Comparison of ENCODE assay signal across 8 cellular contexts in genomic region chr12:55847603-55848329, GRCh38. TPM values are rescaled to one million over a fixed set of nuclear protein-coding genes. Genes with fewer than 3 reads are reported as not detected.
A peak's percentile ranks its signal among the peaks of the same experiment; 100 is the strongest.
DNase-seq lines count a peak whose midpoint lies in the region; ATAC-seq and TF ChIP-seq lines count a peak whose summit lies in the region.

No MANE protein-coding gene starts in this region.

- peaks cover 0 to 60% (median 19%) of the 10 kb centered on the region in 9 donors for H3K4me1 ChIP-seq in heart right ventricle

- no peaks in the 10 kb centered on the region for H3K9me3 Mint-ChIP-seq in activated T-helper 17 cell treated with anti-CD3 and anti-CD28 coated beads, Interleukin-2, amount 50 U/mL, for 72 hours

- no peaks in the 10 kb centered on the region for H3K36me3 ChIP-seq in heart right ventricle

- ATAC-seq in activated T-helper 17 cell treated with anti-CD3 and anti-CD28 coated beads, Interleukin-2, amount 50 U/mL, for 72 hours (replicated peaks) = peak; percentile 86
- peak; percentile 93 to 98 (median 96) for ATAC-seq in heart right ventricle
- ATAC-seq in HG02798 (IDR thresholded peaks at IDR 0.05; ENCODE audit: poor library complexity, unreplicated experiment) = no peak
- ATAC-seq in GM18858 (IDR thresholded peaks at IDR 0.05; ENCODE audit: unreplicated experiment) = no peak

- peaks cover 9% of the 10 kb centered on the region for H3K4me1 Mint-ChIP-seq in activated T-helper 17 cell treated with anti-CD3 and anti-CD28 coated beads, Interleukin-2, amount 50 U/mL, for 72 hours

- WGBS in heart right ventricle, 2 donors = 31 to 34% methylated on average over 6 of the region's 6 CpGs

- POLR2A ChIA-PET in GM10248 (lab: Yijun Ruan, JAX) = interaction anchor here (0.5 kb wide), 1 partner anchor 159 kb away, joined by 6 read pairs; no protein-coding TSS in a partner anchor

- H3K9me3 ChIP-seq in heart right ventricle = no peaks in the 10 kb centered on the region

- no peaks in the 10 kb centered on the region for H3K36me3 Mint-ChIP-seq in activated T-helper 17 cell treated with anti-CD3 and anti-CD28 coated beads, Interleukin-2, amount 50 U/mL, for 72 hours (ENCODE audit: low read depth)

- peaks cover 0 to 5% (median 0%) of the 10 kb centered on the region in 7 donors for H3K27me3 ChIP-seq in heart right ventricle

- H3K4me3 ChIP-seq in heart right ventricle = peak overlapping the region in 7 of 10 donors; percentile 8 to 40 (median 27)

- peak overlapping the region; percentile 73 for H3K4me3 Mint-ChIP-seq in activated T-helper 17 cell treated with anti-CD3 and anti-CD28 coated beads, Interleukin-2, amount 50 U/mL, for 72 hours

- peaks cover 14% of the 10 kb centered on the region for H3K27me3 Mint-ChIP-seq in activated T-helper 17 cell treated with anti-CD3 and anti-CD28 coated beads, Interleukin-2, amount 50 U/mL, for 72 hours

- peak overlapping the region; percentile 81 to 96 (median 89) for H3K27ac ChIP-seq in heart right ventricle

- DNase-seq in M059J (ENCODE audit: low read depth) (peak; percentile 91), heart right ventricle (peak; percentile 84 to 92), putamen (ENCODE audit: low spot score) (peak; percentile 19), NCI-H510A treated with DMSO at 0.1 percent for 48 hours (lab: John Stamatoyannopoulos, UW) (no peak), GM10248 (ENCODE audit: extremely low spot score) (no peak)

- peak overlapping the region; percentile 99 for H3K27ac Mint-ChIP-seq in activated T-helper 17 cell treated with anti-CD3 and anti-CD28 coated beads, Interleukin-2, amount 50 U/mL, for 72 hours

- CTCF ChIA-PET in GM10248 (lab: Yijun Ruan, JAX) = interaction anchor here (0.9 to 2.3 kb wide), 5 partner anchors 11 to 109 kb away, joined by 3 to 8 read pairs (median 4); no protein-coding TSS in a partner anchor

- intact Hi-C loops in heart right ventricle (cut with DNase I) = loop anchor here in 3 of 10 donors (2.0 to 5.0 kb wide), 3 partner anchors 17 to 80 kb away; partner anchors contain the start of gene PYM1 (in 3 of the 3)

- TF ChIP-seq CTCF in heart right ventricle (IDR thresholded peaks at IDR 0.05) (no peak), GM10248 (IDR thresholded peaks at IDR 0.05; ENCODE audit: control extremely low read depth, extremely low read depth, low read depth, missing control alignments) (no peak)

RNA-seq across cellular contexts. Expression of gene MMP19, which starts 5.0 kb away (rescaled TPM):
- total RNA-seq in M059J (2014; rRNA removed; shearing (Covaris generic)) = 1.5 and 2.9 TPM in 2 replicates
- not detected for total RNA-seq in activated T-helper 17 cell treated with anti-CD3 and anti-CD28 coated beads, Interleukin-2, amount 50 U/mL, for 72 hours
- total RNA-seq in heart right ventricle = 10 to 100 TPM in 2 of 10 donors, 1 to 10 TPM in 4, under 1 TPM in 4; 0.72 to 11.5 (median 1.8) TPM
- polyA plus RNA-seq in heart right ventricle = 1 to 10 TPM; 4.3 to 6.0 TPM

RNA-seq across cellular contexts. Expression of gene DNAJC14, which starts 18.4 kb away (rescaled TPM):
- 34.5 and 42.3 TPM in 2 replicates for total RNA-seq in M059J (2014; rRNA removed; shearing (Covaris generic))
- total RNA-seq in activated T-helper 17 cell treated with anti-CD3 and anti-CD28 coated beads, Interleukin-2, amount 50 U/mL, for 72 hours = 10 to 100 TPM; 30.7 to 33.0 TPM
- total RNA-seq in heart right ventricle = 10 to 100 TPM; 12.5 to 20.8 (median 17.0) TPM
- 10 to 100 TPM in 1 of 2 donors, 1 to 10 TPM in 1; 7.9 to 15.7 TPM for polyA plus RNA-seq in heart right ventricle

RNA-seq across cellular contexts. Expression of gene ORMDL2, which starts 29.9 kb away (rescaled TPM):
- 22.5 and 48.2 TPM in 2 replicates for total RNA-seq in M059J (2014; rRNA removed; shearing (Covaris generic))
- total RNA-seq in activated T-helper 17 cell treated with anti-CD3 and anti-CD28 coated beads, Interleukin-2, amount 50 U/mL, for 72 hours = 10 to 100 TPM; 26.5 to 40.2 TPM
- 10 to 100 TPM; 10.3 to 36.9 (median 17.4) TPM for total RNA-seq in heart right ventricle
- 10 to 100 TPM; 33.7 to 82.9 TPM for polyA plus RNA-seq in heart right ventricle

RNA-seq across cellular contexts. Expression of gene SARNP, which starts 30.2 kb away (rescaled TPM):
- total RNA-seq in M059J (2014; rRNA removed; shearing (Covaris generic)) = 144 and 154 TPM in 2 replicates
- total RNA-seq in activated T-helper 17 cell treated with anti-CD3 and anti-CD28 coated beads, Interleukin-2, amount 50 U/mL, for 72 hours = 100 to 1,000 TPM in 1 of 2 donors, 10 to 100 TPM in 1; 63.6 to 103 TPM
- 10 to 100 TPM; 47.5 to 58.0 (median 53.2) TPM for total RNA-seq in heart right ventricle
- 100 to 1,000 TPM in 1 of 2 donors, 10 to 100 TPM in 1; 90.3 to 136 TPM for polyA plus RNA-seq in heart right ventricle

Comparison
In these comparisons a context has a peak if more than half of its experiments do, and no peak if none do; other contexts are left out.
1. DNase-seq: peak in M059J (single experiment), heart right ventricle (2 of 2) and putamen (single experiment); none in NCI-H510A treated with DMSO at 0.1 percent for 48 hours (single experiment) and GM10248 (single experiment).
2. ATAC-seq: peak in activated T-helper 17 cell treated with anti-CD3 and anti-CD28 coated beads, Interleukin-2, amount 50 U/mL, for 72 hours (single experiment) and heart right ventricle (8 of 8); none in HG02798 (single experiment) and GM18858 (single experiment).